8 cellular contexts compared by ENCODE assay signal in genomic region chr7:69738396-69738889, GRCh38.
DNase-seq lines count a peak whose midpoint lies in the region; ATAC-seq, FAIRE-seq and TF ChIP-seq lines count a peak whose summit lies in the region.

No MANE protein-coding gene starts in this region.

- no peaks in the 10 kb centered on the region for H3K9me3 Mint-ChIP-seq in natural killer cell treated with Interleukin-12 subunit alpha and Interleukin-12 subunit beta and Interleukin-15 and Interleukin-18, amount 100 ng/mL, for 72 hours
- H3K9me3 Mint-ChIP-seq in natural killer cell, result no peaks in the 10 kb centered on the region
- H3K9me3 Mint-ChIP-seq in activated CD8-positive, alpha-beta T cell treated with anti-CD3 and anti-CD28 coated beads for 36 hours, result no peaks in the 10 kb centered on the region

- intact Hi-C loops in natural killer cell (cut with micrococcal nuclease) (no loop called here), kidney (cut with DNase I) (no loop called here)
- intact Hi-C loops in activated CD8-positive, alpha-beta T cell treated with anti-CD3 and anti-CD28 coated beads for 36 hours (cut with micrococcal nuclease), result no loop called here

- FAIRE-seq in kidney (lab: Jason Lieb, UNC), result no peak

- no peaks in the 10 kb centered on the region for H3K9me3 ChIP-seq in kidney (ENCODE audit: control insufficient read depth in 1 of 2, low read length in 2 of 2)

- DNase-seq in natural killer cell treated with Interleukin-12 subunit alpha and Interleukin-12 subunit beta and Interleukin-15 and Interleukin-18, amount 100 ng/mL, for 72 hours (ENCODE audit: low spot score), result no peak
- DNase-seq in natural killer cell, result no peak
- peak; percentile 51 for DNase-seq in T1000 (lab: John Stamatoyannopoulos, UW)
- no peak for DNase-seq in RKO (ENCODE audit: low spot score)
- DNase-seq in kidney, result no peak
- no peak for DNase-seq in activated CD8-positive, alpha-beta T cell treated with anti-CD3 and anti-CD28 coated beads for 36 hours
- no peak for DNase-seq in OCI-M2 (lab: John Stamatoyannopoulos, UW; ENCODE audit: unreplicated experiment)

- peak overlapping the region; percentile 34 for H3K4me3 Mint-ChIP-seq in natural killer cell treated with Interleukin-12 subunit alpha and Interleukin-12 subunit beta and Interleukin-15 and Interleukin-18, amount 100 ng/mL, for 72 hours
- H3K4me3 Mint-ChIP-seq in natural killer cell, result no peak overlapping the region
- H3K4me3 Mint-ChIP-seq in activated CD8-positive, alpha-beta T cell treated with anti-CD3 and anti-CD28 coated beads for 36 hours, result no peak overlapping the region

- CTCF ChIA-PET in activated CD8-positive, alpha-beta T cell treated with anti-CD3 and anti-CD28 coated beads for 36 hours (lab: Charles Lee), result no interaction called here

- no peaks in the 10 kb centered on the region for H3K36me3 Mint-ChIP-seq in natural killer cell treated with Interleukin-12 subunit alpha and Interleukin-12 subunit beta and Interleukin-15 and Interleukin-18, amount 100 ng/mL, for 72 hours
- no peaks in the 10 kb centered on the region for H3K36me3 Mint-ChIP-seq in natural killer cell
- no peaks in the 10 kb centered on the region for H3K36me3 Mint-ChIP-seq in activated CD8-positive, alpha-beta T cell treated with anti-CD3 and anti-CD28 coated beads for 36 hours (ENCODE audit: low read depth)

- ATAC-seq in natural killer cell treated with Interleukin-12 subunit alpha and Interleukin-12 subunit beta and Interleukin-15 and Interleukin-18, amount 100 ng/mL, for 72 hours, result peak in 1 of 2 donors; percentile 65
- ATAC-seq in natural killer cell (no peak), HG03066 (IDR thresholded peaks at IDR 0.05; ENCODE audit: low read depth, unreplicated experiment) (peak; percentile 74)
- ATAC-seq in activated CD8-positive, alpha-beta T cell treated with anti-CD3 and anti-CD28 coated beads for 36 hours, result no peak

- H3K27ac Mint-ChIP-seq in natural killer cell treated with Interleukin-12 subunit alpha and Interleukin-12 subunit beta and Interleukin-15 and Interleukin-18, amount 100 ng/mL, for 72 hours, result no peak overlapping the region
- H3K27ac Mint-ChIP-seq in natural killer cell, result no peak overlapping the region
- H3K27ac Mint-ChIP-seq in activated CD8-positive, alpha-beta T cell treated with anti-CD3 and anti-CD28 coated beads for 36 hours, result no peak overlapping the region

- peaks cover 2 to 14% of the 10 kb centered on the region in 2 donors for H3K27me3 Mint-ChIP-seq in natural killer cell treated with Interleukin-12 subunit alpha and Interleukin-12 subunit beta and Interleukin-15 and Interleukin-18, amount 100 ng/mL, for 72 hours
- H3K27me3 Mint-ChIP-seq in natural killer cell (ENCODE audit: low read depth in 2 of 2), result no peaks in the 10 kb centered on the region
- H3K27me3 Mint-ChIP-seq in activated CD8-positive, alpha-beta T cell treated with anti-CD3 and anti-CD28 coated beads for 36 hours, result peaks cover 8% of the 10 kb centered on the region

- POLR2A ChIA-PET in activated CD8-positive, alpha-beta T cell treated with anti-CD3 and anti-CD28 coated beads for 36 hours (lab: Charles Lee), result no interaction called here

- no peaks in the 10 kb centered on the region for H3K4me1 ChIP-seq in kidney (ENCODE audit: control insufficient read depth in 1 of 2, insufficient read depth in 1 of 2, low read depth in 1 of 2, low read length in 2 of 2)

- no peak overlapping the region for H3K9ac ChIP-seq in kidney (ENCODE audit: low read length in 2 of 2)

- H3K27ac ChIP-seq in kidney (ENCODE audit: low read depth in 2 of 2, low read length in 2 of 2), result no peak overlapping the region

- no peak overlapping the region for H3K4me3 ChIP-seq in kidney (ENCODE audit: low read length in 2 of 2)

- peaks cover 15 to 22% of the 10 kb centered on the region in 2 donors for H3K4me1 Mint-ChIP-seq in natural killer cell treated with Interleukin-12 subunit alpha and Interleukin-12 subunit beta and Interleukin-15 and Interleukin-18, amount 100 ng/mL, for 72 hours (ENCODE audit: low read depth in 2 of 2)
- peaks cover 6 to 12% of the 10 kb centered on the region in 2 donors for H3K4me1 Mint-ChIP-seq in natural killer cell
- H3K4me1 Mint-ChIP-seq in activated CD8-positive, alpha-beta T cell treated with anti-CD3 and anti-CD28 coated beads for 36 hours (ENCODE audit: low read depth), result peaks cover 19% of the 10 kb centered on the region

- H3K36me3 ChIP-seq in kidney (ENCODE audit: control insufficient read depth in 1 of 2, insufficient read depth in 2 of 2, low read length in 2 of 2), result no peaks in the 10 kb centered on the region

- no peak for TF ChIP-seq CTCF in natural killer cell (IDR thresholded peaks at IDR 0.05)
- TF ChIP-seq CTCF in kidney (IDR thresholded peaks at IDR 0.05; ENCODE audit: borderline replicate concordance, extremely low read depth, insufficient read depth), result no peak
- TF ChIP-seq CTCF in activated CD8-positive, alpha-beta T cell treated with anti-CD3 and anti-CD28 coated beads for 36 hours (IDR thresholded peaks at IDR 0.05), result no peak
